8 cellular contexts compared by ENCODE assay signal in genomic region chr12:68932123-68932700, GRCh38. TPM values are rescaled to one million over a fixed set of nuclear protein-coding genes. Genes with fewer than 3 reads are reported as not detected.
DNase-seq lines count a peak whose midpoint lies in the region; ATAC-seq and TF ChIP-seq lines count a peak whose summit lies in the region.

No MANE protein-coding gene starts in this region.

- peaks cover 6% of the 10 kb centered on the region for H3K9me3 Mint-ChIP-seq in activated T-cell treated with anti-CD3 and anti-CD28 coated beads, Interleukin-2, amount 50 U/mL, for 24 hours
- H3K9me3 Mint-ChIP-seq in endodermal cell = peaks cover 9% of the 10 kb centered on the region

- TF ChIP-seq POLR2A in Peyer's patch (IDR thresholded peaks at IDR 0.05) = no peak

- TF ChIP-seq CTCF in Peyer's patch (IDR thresholded peaks at IDR 0.05) (no peak), endodermal cell (conservative IDR thresholded peaks at IDR 0.05) (no peak), BE2C (IDR thresholded peaks at IDR 0.05; ENCODE audit: low read depth, low read length) (no peak)

- 25 to 35% methylated on average over 5 to 9 of the region's 9 CpGs for WGBS in endodermal cell (ENCODE audit: insufficient coverage in 1 of 2, insufficient read length in 1 of 2), 2 experiments

- peak overlapping the region; percentile 82 for H3K4me3 Mint-ChIP-seq in activated T-cell treated with anti-CD3 and anti-CD28 coated beads, Interleukin-2, amount 50 U/mL, for 24 hours
- peak overlapping the region; percentile 49 for H3K4me3 Mint-ChIP-seq in endodermal cell

- peaks cover 22% of the 10 kb centered on the region for H3K4me1 Mint-ChIP-seq in activated T-cell treated with anti-CD3 and anti-CD28 coated beads, Interleukin-2, amount 50 U/mL, for 24 hours (ENCODE audit: low read depth)
- H3K4me1 Mint-ChIP-seq in endodermal cell = no peaks in the 10 kb centered on the region

- peak overlapping the region; percentile 66 for H3K27ac Mint-ChIP-seq in activated T-cell treated with anti-CD3 and anti-CD28 coated beads, Interleukin-2, amount 50 U/mL, for 24 hours
- no peak overlapping the region for H3K27ac Mint-ChIP-seq in endodermal cell

- no peak for DNase-seq in activated T-cell treated with anti-CD3 and anti-CD28 coated beads, Interleukin-2, amount 50 U/mL, for 24 hours
- DNase-seq in activated T-cell treated with anti-CD3 and anti-CD28 coated beads, Interleukin-2, amount 50 U/mL, for 1 hour = no peak
- DNase-seq in Peyer's patch (no peak), endodermal cell (no peak), GM19240 (ENCODE audit: insufficient read length, low spot score) (no peak), BE2C (no peak)

- peak overlapping the region; percentile 50 to 81 (median 76) for H3K4me3 ChIP-seq in Peyer's patch
- H3K4me3 ChIP-seq in endodermal cell (ENCODE audit: low read length) = peak overlapping the region; percentile 69
- peak overlapping the region; percentile 36 to 51 for H3K4me3 ChIP-seq in muscle layer of colon (ENCODE audit: low read depth in 1 of 2, low read length in 2 of 2)
- no peak overlapping the region for H3K4me3 ChIP-seq in BE2C (ENCODE audit: low read depth, low read length)

- H3K27me3 Mint-ChIP-seq in activated T-cell treated with anti-CD3 and anti-CD28 coated beads, Interleukin-2, amount 50 U/mL, for 24 hours = peaks cover 37% of the 10 kb centered on the region
- H3K27me3 Mint-ChIP-seq in endodermal cell (ENCODE audit: insufficient read depth) = peaks cover 56% of the 10 kb centered on the region

- H3K9me3 ChIP-seq in Peyer's patch = no peaks in the 10 kb centered on the region
- H3K9me3 ChIP-seq in endodermal cell (ENCODE audit: control insufficient read depth, low read length) = peaks cover 6% of the 10 kb centered on the region
- H3K9me3 ChIP-seq in muscle layer of colon (ENCODE audit: low read length) = no peaks in the 10 kb centered on the region
- H3K9me3 ChIP-seq in BE2C = no peaks in the 10 kb centered on the region; the same call in 1 of the 2 replicates

- peaks cover 21% of the 10 kb centered on the region for H3K36me3 Mint-ChIP-seq in activated T-cell treated with anti-CD3 and anti-CD28 coated beads, Interleukin-2, amount 50 U/mL, for 24 hours (ENCODE audit: low read depth)
- H3K36me3 Mint-ChIP-seq in endodermal cell (ENCODE audit: low read depth) = no peaks in the 10 kb centered on the region

- H3K9ac ChIP-seq in endodermal cell (ENCODE audit: extremely low read depth, low read length, poor library complexity, severe bottlenecking) (no peak overlapping the region), muscle layer of colon (ENCODE audit: low read length) (no peak overlapping the region)

- H3K27me3 ChIP-seq in Peyer's patch = no peaks in the 10 kb centered on the region
- H3K27me3 ChIP-seq in endodermal cell (ENCODE audit: control insufficient read depth, insufficient read depth, low read length, poor library complexity, severe bottlenecking) = peaks cover 43% of the 10 kb centered on the region
- H3K27me3 ChIP-seq in muscle layer of colon (ENCODE audit: control insufficient read depth in 1 of 2, insufficient read depth in 2 of 2, low read length in 2 of 2) = peaks cover 5 to 18% of the 10 kb centered on the region in 2 donors
- peaks cover 32% of the 10 kb centered on the region for H3K27me3 ChIP-seq in BE2C

- ATAC-seq in HG02885 (IDR thresholded peaks at IDR 0.05; ENCODE audit: poor library complexity, unreplicated experiment) = peak; percentile 40

- H3K4me1 ChIP-seq in Peyer's patch (peaks cover 0 to 8% (median 2%) of the 10 kb centered on the region in 4 donors), endodermal cell (ENCODE audit: control insufficient read depth, insufficient read depth, low read length) (no peaks in the 10 kb centered on the region), muscle layer of colon (ENCODE audit: insufficient read depth, low read length) (peaks cover 13% of the 10 kb centered on the region), BE2C (no peaks in the 10 kb centered on the region)

- H3K27ac ChIP-seq in Peyer's patch = peak overlapping the region; percentile 47 to 72 (median 66)
- no peak overlapping the region for H3K27ac ChIP-seq in endodermal cell (ENCODE audit: low read depth, low read length)
- no peak overlapping the region for H3K27ac ChIP-seq in muscle layer of colon (ENCODE audit: low read depth, low read length)

- no peaks in the 10 kb centered on the region for H3K36me3 ChIP-seq in Peyer's patch
- H3K36me3 ChIP-seq in endodermal cell (ENCODE audit: control insufficient read depth, insufficient read depth, low read length) = no peaks in the 10 kb centered on the region
- H3K36me3 ChIP-seq in muscle layer of colon (ENCODE audit: insufficient read depth, low read length) = no peaks in the 10 kb centered on the region
- H3K36me3 ChIP-seq in BE2C = no peaks in the 10 kb centered on the region

RNA-seq across cellular contexts. Expression of gene CPM, which starts 0.8 kb away (rescaled TPM):
- 10 to 100 TPM; 11.7 to 45.4 (median 33.9) TPM for total RNA-seq in Peyer's patch
- total RNA-seq in endodermal cell = under 1 TPM; 0.80 to 0.86 TPM
- polyA plus RNA-seq in endodermal cell (2013, experiment 1 of 2) = 1.1 TPM
- polyA plus RNA-seq in endodermal cell (2013, experiment 2 of 2) = 0.58 TPM
- polyA plus RNA-seq in BE2C (2012; ENCODE audit: insufficient read depth, insufficient read length, low read depth) = 0.15 TPM

Comparison
In these comparisons a context has a peak if more than half of its experiments do, and no peak if none do; other contexts are left out.
1. H3K27ac ChIP-seq: peak in Peyer's patch (4 of 4); none in endodermal cell (single experiment) and muscle layer of colon (single experiment).
2. RNA of gene CPM, which starts 0.8 kb away (total RNA-seq): 11.7 to 45.4 TPM in Peyer's patch; 0.80 to 0.86 TPM in endodermal cell; every median in the first group is over 4 times any median in the second.